ENCODE assay signal across 9 cellular contexts in the genomic region with DNA sequence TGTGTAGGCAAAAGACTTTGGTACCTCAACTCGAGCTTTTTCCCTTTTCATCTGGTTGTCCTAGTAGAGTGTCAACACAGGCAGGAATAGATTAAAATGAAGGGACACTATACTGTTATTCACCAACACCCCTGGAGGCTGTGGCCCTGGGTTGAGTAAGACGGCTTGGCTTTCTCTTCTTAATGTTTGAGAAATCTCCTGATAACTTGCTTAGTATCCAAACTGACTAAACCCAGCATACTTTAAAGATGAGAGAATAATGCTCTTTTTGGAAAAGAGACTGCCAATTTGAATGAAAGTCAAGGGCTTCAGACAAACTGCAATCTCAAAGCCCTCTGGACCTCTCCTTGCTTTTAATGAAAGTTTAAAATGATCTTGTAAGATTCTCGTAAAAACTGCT. TPM values are rescaled to one million over a fixed set of nuclear protein-coding genes. Genes with fewer than 3 reads are reported as not detected.
A peak's percentile ranks its signal among the peaks of the same experiment; 100 is the strongest.
DNase-seq lines count a peak whose midpoint lies in the region; ATAC-seq lines count a peak whose summit lies in the region.
"Had no signal": no experiment of that assay in that cellular context is flagged by ENCODE, and none has a peak within 500 bp of the region (broad histone marks: within the 10 kb centered on the region; RNA-seq: fewer than 3 reads in every experiment).

No MANE protein-coding gene starts in this region.

- peaks cover 35% of the 10 kb centered on the region for H3K4me1 Mint-ChIP-seq in activated naive CD8-positive, alpha-beta T cell treated with anti-CD3 and anti-CD28 coated beads, Interleukin-2, amount 10 ng/mL, durations not matched to agents 7 days and 5 days

- peaks cover 12 to 21% (median 21%) of the 10 kb centered on the region in 3 donors for H3K4me1 ChIP-seq in skeletal muscle tissue (ENCODE audit: control insufficient read depth in 3 of 3, insufficient read depth in 3 of 3, low read length in 3 of 3)

- H3K27ac Mint-ChIP-seq in activated naive CD8-positive, alpha-beta T cell treated with anti-CD3 and anti-CD28 coated beads, Interleukin-2, amount 10 ng/mL, durations not matched to agents 7 days and 5 days, result peak overlapping the region; percentile 76

- DNase-seq in GM04503 (ENCODE audit: low read depth) (peak; percentile 76), left cardiac atrium (peak; percentile 37), activated gamma-delta T cell (lab: John Stamatoyannopoulos, UW) (no peak), iPS-NIHi11 (ENCODE audit: low spot score) (no peak)
- no peak for DNase-seq in activated naive CD8-positive, alpha-beta T cell treated with anti-CD3 and anti-CD28 coated beads, Interleukin-2, amount 10 ng/mL, durations not matched to agents 7 days and 5 days
- DNase-seq: activated naive CD4-positive, alpha-beta T cell treated with anti-CD3 and anti-CD28 coated beads, Interleukin-2, amount 50 U/mL, for 16 hours had no signal

- H3K27ac ChIP-seq in skeletal muscle tissue (ENCODE audit: low read depth, low read length), result peak overlapping the region; percentile 10

- no peak for ATAC-seq in activated naive CD8-positive, alpha-beta T cell treated with anti-CD3 and anti-CD28 coated beads, Interleukin-2, amount 10 ng/mL, durations not matched to agents 7 days and 5 days (ENCODE audit: low read depth)
- ATAC-seq in left cardiac atrium (peak in 1 of 2 donors; percentile 3), HG03457 (IDR thresholded peaks at IDR 0.05; ENCODE audit: unreplicated experiment) (no peak), GM18502 (IDR thresholded peaks at IDR 0.05; ENCODE audit: poor library complexity, unreplicated experiment) (no peak)

- H3K9ac ChIP-seq in skeletal muscle tissue (ENCODE audit: low read depth in 1 of 3, low read length in 3 of 3), result peak overlapping the region in 1 of 3 donors; percentile 8

- H3K9me3 ChIP-seq in skeletal muscle tissue (ENCODE audit: control insufficient read depth in 3 of 3, low read length in 3 of 3), result no peaks in the 10 kb centered on the region

- POLR2A ChIA-PET in activated naive CD8-positive, alpha-beta T cell treated with anti-CD3 and anti-CD28 coated beads, Interleukin-2, amount 10 ng/mL, durations not matched to agents 7 days and 5 days (lab: Charles Lee), result no interaction called here

- H3K4me3 ChIP-seq in skeletal muscle tissue (ENCODE audit: low read length in 3 of 3), result no peak overlapping the region

- intact Hi-C loops in left cardiac atrium (cut with DNase I), result loop anchor here in 1 of 2 donors (5.0 kb wide), 1 partner anchor 61 kb away; no protein-coding TSS in a partner anchor

- H3K36me3 ChIP-seq in skeletal muscle tissue (ENCODE audit: control insufficient read depth in 3 of 3, insufficient read depth in 3 of 3, low read length in 3 of 3), result no peaks in the 10 kb centered on the region

- H3K36me3 Mint-ChIP-seq in activated naive CD8-positive, alpha-beta T cell treated with anti-CD3 and anti-CD28 coated beads, Interleukin-2, amount 10 ng/mL, durations not matched to agents 7 days and 5 days, result peaks cover 3% of the 10 kb centered on the region

- no peaks in the 10 kb centered on the region for H3K27me3 ChIP-seq in skeletal muscle tissue (ENCODE audit: control insufficient read depth in 3 of 3, insufficient read depth in 3 of 3, low read length in 3 of 3)

- H3K27me3 Mint-ChIP-seq in activated naive CD8-positive, alpha-beta T cell treated with anti-CD3 and anti-CD28 coated beads, Interleukin-2, amount 10 ng/mL, durations not matched to agents 7 days and 5 days, result no peaks in the 10 kb centered on the region

- peaks cover 1% of the 10 kb centered on the region for H3K9me3 Mint-ChIP-seq in activated naive CD8-positive, alpha-beta T cell treated with anti-CD3 and anti-CD28 coated beads, Interleukin-2, amount 10 ng/mL, durations not matched to agents 7 days and 5 days

- peak overlapping the region; percentile 15 for H3K4me3 Mint-ChIP-seq in activated naive CD8-positive, alpha-beta T cell treated with anti-CD3 and anti-CD28 coated beads, Interleukin-2, amount 10 ng/mL, durations not matched to agents 7 days and 5 days

RNA-seq across cellular contexts. Expression of a gene that starts 2.6 kb away (rescaled TPM):
- total RNA-seq in activated naive CD8-positive, alpha-beta T cell treated with anti-CD3 and anti-CD28 coated beads, Interleukin-2, amount 10 ng/mL, durations not matched to agents 7 days and 5 days, result 10 to 100 TPM; 11.9 to 13.2 TPM
- total RNA-seq in left cardiac atrium, result 10 to 100 TPM; 11.0 to 13.9 TPM
- 16.2 TPM for total RNA-seq in skeletal muscle tissue

Comparison
In these comparisons a context has a peak if more than half of its experiments do, and no peak if none do; other contexts are left out.
1. DNase-seq: peak in GM04503 (single experiment) and left cardiac atrium (single experiment); none in activated naive CD8-positive, alpha-beta T cell treated with anti-CD3 and anti-CD28 coated beads, Interleukin-2, amount 10 ng/mL, durations not matched to agents 7 days and 5 days (single experiment), activated gamma-delta T cell (single experiment) and iPS-NIHi11 (single experiment).